Comparison of ENCODE assay signal across 1 cellular context in the genomic region with DNA sequence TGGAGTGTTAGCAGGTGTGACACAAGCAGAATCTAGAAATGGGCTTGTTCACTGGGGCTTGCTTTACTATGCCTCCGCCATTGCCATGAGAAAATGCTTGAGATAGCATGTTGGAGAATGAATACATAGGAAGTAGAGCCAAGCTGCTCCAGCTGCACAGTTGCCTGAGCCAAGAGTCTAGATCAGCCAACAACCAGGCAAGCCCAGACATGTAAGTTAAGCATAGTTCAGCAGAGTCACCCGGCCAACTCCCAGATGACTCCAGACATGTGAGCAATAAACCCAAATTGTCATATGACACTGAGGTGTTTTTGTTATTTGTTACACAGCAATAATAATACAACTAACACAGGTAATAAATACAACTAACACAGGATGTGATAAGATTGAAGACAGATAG.
TF ChIP-seq lines count a peak whose summit lies in the region.

No MANE protein-coding gene starts in this region.

TF ChIP-seq in GM23338, 12 proteins besides CTCF, POLR2A, EP300 and RAD21 (continued from another document):
- TF ChIP-seq, protein P1, sequence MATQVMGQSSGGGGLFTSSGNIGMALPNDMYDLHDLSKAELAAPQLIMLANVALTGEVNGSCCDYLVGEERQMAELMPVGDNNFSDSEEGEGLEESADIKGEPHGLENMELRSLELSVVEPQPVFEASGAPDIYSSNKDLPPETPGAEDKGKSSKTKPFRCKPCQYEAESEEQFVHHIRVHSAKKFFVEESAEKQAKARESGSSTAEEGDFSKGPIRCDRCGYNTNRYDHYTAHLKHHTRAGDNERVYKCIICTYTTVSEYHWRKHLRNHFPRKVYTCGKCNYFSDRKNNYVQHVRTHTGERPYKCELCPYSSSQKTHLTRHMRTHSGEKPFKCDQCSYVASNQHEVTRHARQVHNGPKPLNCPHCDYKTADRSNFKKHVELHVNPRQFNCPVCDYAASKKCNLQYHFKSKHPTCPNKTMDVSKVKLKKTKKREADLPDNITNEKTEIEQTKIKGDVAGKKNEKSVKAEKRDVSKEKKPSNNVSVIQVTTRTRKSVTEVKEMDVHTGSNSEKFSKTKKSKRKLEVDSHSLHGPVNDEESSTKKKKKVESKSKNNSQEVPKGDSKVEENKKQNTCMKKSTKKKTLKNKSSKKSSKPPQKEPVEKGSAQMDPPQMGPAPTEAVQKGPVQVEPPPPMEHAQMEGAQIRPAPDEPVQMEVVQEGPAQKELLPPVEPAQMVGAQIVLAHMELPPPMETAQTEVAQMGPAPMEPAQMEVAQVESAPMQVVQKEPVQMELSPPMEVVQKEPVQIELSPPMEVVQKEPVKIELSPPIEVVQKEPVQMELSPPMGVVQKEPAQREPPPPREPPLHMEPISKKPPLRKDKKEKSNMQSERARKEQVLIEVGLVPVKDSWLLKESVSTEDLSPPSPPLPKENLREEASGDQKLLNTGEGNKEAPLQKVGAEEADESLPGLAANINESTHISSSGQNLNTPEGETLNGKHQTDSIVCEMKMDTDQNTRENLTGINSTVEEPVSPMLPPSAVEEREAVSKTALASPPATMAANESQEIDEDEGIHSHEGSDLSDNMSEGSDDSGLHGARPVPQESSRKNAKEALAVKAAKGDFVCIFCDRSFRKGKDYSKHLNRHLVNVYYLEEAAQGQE (IDR thresholded peaks at IDR 0.05; ENCODE audit: unreplicated experiment): no peak
- no peak for TF ChIP-seq ZNF114 (CRISPR knock-in tag; IDR thresholded peaks at IDR 0.05)
- TF ChIP-seq STAT1 (IDR thresholded peaks at IDR 0.05; ENCODE audit: unreplicated experiment): no peak
- TF ChIP-seq CREB1 (CRISPR knock-in tag; IDR thresholded peaks at IDR 0.05; ENCODE audit: low read depth): no peak
- TF ChIP-seq NANOG (IDR thresholded peaks at IDR 0.05; ENCODE audit: borderline replicate concordance): no peak
- no peak for TF ChIP-seq JUNB (IDR thresholded peaks at IDR 0.05; ENCODE audit: unreplicated experiment)
- TF ChIP-seq, protein P2, sequence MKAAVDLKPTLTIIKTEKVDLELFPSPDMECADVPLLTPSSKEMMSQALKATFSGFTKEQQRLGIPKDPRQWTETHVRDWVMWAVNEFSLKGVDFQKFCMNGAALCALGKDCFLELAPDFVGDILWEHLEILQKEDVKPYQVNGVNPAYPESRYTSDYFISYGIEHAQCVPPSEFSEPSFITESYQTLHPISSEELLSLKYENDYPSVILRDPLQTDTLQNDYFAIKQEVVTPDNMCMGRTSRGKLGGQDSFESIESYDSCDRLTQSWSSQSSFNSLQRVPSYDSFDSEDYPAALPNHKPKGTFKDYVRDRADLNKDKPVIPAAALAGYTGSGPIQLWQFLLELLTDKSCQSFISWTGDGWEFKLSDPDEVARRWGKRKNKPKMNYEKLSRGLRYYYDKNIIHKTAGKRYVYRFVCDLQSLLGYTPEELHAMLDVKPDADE (IDR thresholded peaks at IDR 0.05): no peak
TF ChIP-seq in GM23338: peak in this region for 0.
